In genomic region chr1:51642739-51643142, GRCh38 we compare ENCODE assay signal across 1 cellular context.
A peak's percentile ranks its signal among the peaks of the same experiment; 100 is the strongest.
TF ChIP-seq lines count a peak whose summit lies in the region.

No MANE protein-coding gene starts in this region.

TF ChIP-seq in HEK293, 187 proteins besides CTCF, POLR2A, EP300 and RAD21 (continued from another document):
- TF ChIP-seq ZNF26 (tag by site-specific recombination; IDR thresholded peaks at IDR 0.05): no peak
- TF ChIP-seq HOXD13 (CRISPR knock-in tag; IDR thresholded peaks at IDR 0.05; ENCODE audit: borderline replicate concordance): no peak
- TF ChIP-seq ZNF2 (tag by site-specific recombination; IDR thresholded peaks at IDR 0.05): no peak
- 0 out of 2 replicates have a peak, but pooled peaks have one; percentile 6 for TF ChIP-seq ZNF580 (tag by site-specific recombination; IDR thresholded peaks at IDR 0.05)
- peak; percentile 51; the same call in 1 of the 2 replicates for TF ChIP-seq ZNF843 (tag by site-specific recombination; IDR thresholded peaks at IDR 0.05)
- no peak for TF ChIP-seq ZNF121 (tag by site-specific recombination; IDR thresholded peaks at IDR 0.05)
- TF ChIP-seq PRDM2 (tag by site-specific recombination; IDR thresholded peaks at IDR 0.05; ENCODE audit: borderline replicate concordance): no peak
- no peak for TF ChIP-seq ZNF112 (tag by site-specific recombination; IDR thresholded peaks at IDR 0.05)
- no peak for TF ChIP-seq ZNF302 (tag by site-specific recombination; IDR thresholded peaks at IDR 0.05; ENCODE audit: low read depth)
- no peak for TF ChIP-seq ZNF677 (tag by site-specific recombination; IDR thresholded peaks at IDR 0.05)
- no peak for TF ChIP-seq ZNF549 (tag by site-specific recombination; IDR thresholded peaks at IDR 0.05)
- TF ChIP-seq ZNF426 (tag by site-specific recombination; IDR thresholded peaks at IDR 0.05): no peak
- no peak for TF ChIP-seq ZSCAN23 (tag by site-specific recombination; IDR thresholded peaks at IDR 0.05)
- TF ChIP-seq ZNF335 (tag by site-specific recombination; conservative IDR thresholded peaks at IDR 0.05): peak; percentile 18; the same call in 1 of the 2 replicates
- peak; percentile 51 for TF ChIP-seq ZNF366 (tag by site-specific recombination; conservative IDR thresholded peaks at IDR 0.05)
- no peak for TF ChIP-seq ZNF792 (tag by site-specific recombination; IDR thresholded peaks at IDR 0.05)
- TF ChIP-seq ZNF24 (tag by site-specific recombination; IDR thresholded peaks at IDR 0.05): no peak
- no peak for TF ChIP-seq ZNF157 (tag by site-specific recombination; IDR thresholded peaks at IDR 0.05)
- no peak for TF ChIP-seq ZNF133 (tag by site-specific recombination; IDR thresholded peaks at IDR 0.05)
- TF ChIP-seq ZNF433 (tag by site-specific recombination; IDR thresholded peaks at IDR 0.05; ENCODE audit: low read depth): no peak
- TF ChIP-seq PRDM10 (tag by site-specific recombination; IDR thresholded peaks at IDR 0.05): peak; percentile 3; the same call in 1 of the 2 replicates
- 0 out of 2 replicates have a peak, but pooled peaks have one; percentile 6 for TF ChIP-seq FEZF1 (tag by site-specific recombination; IDR thresholded peaks at IDR 0.05)
- 0 out of 2 replicates have a peak, but pooled peaks have one; percentile 24 for TF ChIP-seq ZBTB17 (tag by site-specific recombination; IDR thresholded peaks at IDR 0.05)
- no peak for TF ChIP-seq PBX3 (CRISPR knock-in tag; IDR thresholded peaks at IDR 0.05)
- no peak for TF ChIP-seq ZNF394 (tag by site-specific recombination; IDR thresholded peaks at IDR 0.05; ENCODE audit: borderline replicate concordance)
- no peak for TF ChIP-seq ZNF398 (tag by site-specific recombination; IDR thresholded peaks at IDR 0.05)
- TF ChIP-seq ZNF660 (tag by site-specific recombination; IDR thresholded peaks at IDR 0.05): no peak
- no peak for TF ChIP-seq ZNF169 (tag by site-specific recombination; IDR thresholded peaks at IDR 0.05)
- TF ChIP-seq SALL2 (tag by site-specific recombination; IDR thresholded peaks at IDR 0.05; ENCODE audit: borderline replicate concordance): no peak
- no peak for TF ChIP-seq RBAK (tag by site-specific recombination; IDR thresholded peaks at IDR 0.05)
- TF ChIP-seq ZNF341 (tag by site-specific recombination; IDR thresholded peaks at IDR 0.05; ENCODE audit: low read depth): no peak
- TF ChIP-seq MEIS1 (CRISPR knock-in tag; IDR thresholded peaks at IDR 0.05; ENCODE audit: borderline replicate concordance): no peak
- no peak for TF ChIP-seq SCRT2 (tag by site-specific recombination; IDR thresholded peaks at IDR 0.05)
- TF ChIP-seq ZNF266 (tag by site-specific recombination; IDR thresholded peaks at IDR 0.05; ENCODE audit: low read depth): no peak
- 0 out of 2 replicates have a peak, but pooled peaks have one; percentile 18 for TF ChIP-seq ZNF600 (tag by site-specific recombination; IDR thresholded peaks at IDR 0.05)
- no peak for TF ChIP-seq ZNF514 (tag by site-specific recombination; IDR thresholded peaks at IDR 0.05)
- TF ChIP-seq KLF7 (tag by site-specific recombination; IDR thresholded peaks at IDR 0.05; ENCODE audit: borderline replicate concordance): no peak
- no peak for TF ChIP-seq ZNF658 (tag by site-specific recombination; IDR thresholded peaks at IDR 0.05)
- no peak for TF ChIP-seq ZNF138 (tag by site-specific recombination; IDR thresholded peaks at IDR 0.05; ENCODE audit: borderline replicate concordance)
- TF ChIP-seq ZBTB49 (tag by site-specific recombination; IDR thresholded peaks at IDR 0.05; ENCODE audit: low read depth): no peak
- no peak for TF ChIP-seq ZNF423 (tag by site-specific recombination; IDR thresholded peaks at IDR 0.05)
- TF ChIP-seq ZNF10 (tag by site-specific recombination; IDR thresholded peaks at IDR 0.05): no peak
- TF ChIP-seq ZNF645 (tag by site-specific recombination; IDR thresholded peaks at IDR 0.05): no peak
